Comparison of ENCODE assay signal across 18 cellular contexts in genomic region chr15:90617171-90617570, GRCh38.
DNase-seq lines count a peak whose midpoint lies in the region; ATAC-seq and TF ChIP-seq lines count a peak whose summit lies in the region.
"Had no signal": no experiment of that assay in that cellular context is flagged by ENCODE, and none has a peak within 500 bp of the region (broad histone marks: within the 10 kb centered on the region; RNA-seq: fewer than 3 reads in every experiment).

No MANE protein-coding gene starts in this region.

- intact Hi-C loops in activated CD8-positive, alpha-beta T cell treated with anti-CD3 and anti-CD28 coated beads for 36 hours (cut with micrococcal nuclease) = loop anchor here (10.0 kb wide), 1 partner anchor 132 kb away; no protein-coding TSS in a partner anchor

- H3K9me3 ChIP-seq in T-helper 17 cell (ENCODE audit: control insufficient read depth, low read length, poor library complexity, severe bottlenecking) (no peaks in the 10 kb centered on the region), fibroblast of lung (ENCODE audit: control insufficient read depth, insufficient read depth, low read depth, low read length) (no peaks in the 10 kb centered on the region), SJCRH30 (replicated peaks) (no peaks in the 10 kb centered on the region)
- H3K9me3 ChIP-seq: A549, Peyer's patch had no signal

- peaks cover 37% of the 10 kb centered on the region for H3K4me1 Mint-ChIP-seq in activated CD8-positive, alpha-beta T cell treated with anti-CD3 and anti-CD28 coated beads for 36 hours (ENCODE audit: low read depth)
- peaks cover 39% of the 10 kb centered on the region for H3K4me1 Mint-ChIP-seq in activated CD8-positive, alpha-beta T cell treated with anti-CD3 and anti-CD28 coated beads, Interleukin-2, amount 10 ng/mL, durations not matched to agents 7 days and 5 days (ENCODE audit: low read depth)
- peaks cover 23% of the 10 kb centered on the region for H3K4me1 Mint-ChIP-seq in T-helper 17 cell

- no peaks in the 10 kb centered on the region for H3K27me3 Mint-ChIP-seq in activated CD8-positive, alpha-beta T cell treated with anti-CD3 and anti-CD28 coated beads for 36 hours
- H3K27me3 Mint-ChIP-seq in activated CD8-positive, alpha-beta T cell treated with anti-CD3 and anti-CD28 coated beads, Interleukin-2, amount 10 ng/mL, durations not matched to agents 7 days and 5 days (ENCODE audit: low read depth) = no peaks in the 10 kb centered on the region
- no peaks in the 10 kb centered on the region for H3K27me3 Mint-ChIP-seq in T-helper 17 cell

- no peak for DNase-seq in activated CD8-positive, alpha-beta T cell treated with anti-CD3 and anti-CD28 coated beads for 36 hours
- DNase-seq in activated CD8-positive, alpha-beta T cell treated with anti-CD3 and anti-CD28 coated beads, Interleukin-2, amount 10 ng/mL, durations not matched to agents 7 days and 5 days = no peak
- DNase-seq in T-helper 17 cell (no peak), fibroblast of lung (ENCODE audit: low read depth in 2 of 2) (peak in 1 of 2 donors; percentile 24), SJCRH30 (no peak), COR-L47 (lab: John Stamatoyannopoulos, UW) (no peak)
- no peak for DNase-seq in stimulated activated naive CD8-positive, alpha-beta T cell treated with anti-CD3 and anti-CD28 coated beads, Interleukin-15, Interleukin-2, amounts not matched to agents 100 U/mL and 50 U/mL, for 24 hours
- DNase-seq in activated effector memory CD4-positive, alpha-beta T cell treated with Interleukin-2 at 50 U/mL for 16 hours = no peak
- DNase-seq: activated CD8-positive, alpha-beta memory T cell treated with anti-CD3 and anti-CD28 coated beads, Interleukin-2, amount 50 U/mL, for 4 hours; amniotic stem cell; effector memory CD4-positive, alpha-beta T cell; left ventricle myocardium superior; NCI-H774; occipital lobe; Peyer's patch; stimulated activated CD4-positive, alpha-beta T cell treated with anti-CD3 and anti-CD28 coated beads, Interleukin-4, amount 100 ng/mL, for 24 hours had no signal

- TF ChIP-seq CTCF in activated CD8-positive, alpha-beta T cell treated with anti-CD3 and anti-CD28 coated beads for 36 hours (IDR thresholded peaks at IDR 0.05) = no peak
- no peak for TF ChIP-seq CTCF in fibroblast of lung (conservative IDR thresholded peaks at IDR 0.05 in 1 of 2, IDR thresholded peaks at IDR 0.05 in 1 of 2; ENCODE audit: low read depth in 1 of 2, low read length in 2 of 2)

- H3K79me2 ChIP-seq in fibroblast of lung (ENCODE audit: control insufficient read depth, insufficient read depth, low read length) = no peaks in the 10 kb centered on the region

- no peaks in the 10 kb centered on the region for H4K20me1 ChIP-seq in fibroblast of lung (ENCODE audit: control insufficient read depth, extremely low read depth, insufficient read depth, low read length)

- peak overlapping the region; percentile 41 for H3K27ac Mint-ChIP-seq in activated CD8-positive, alpha-beta T cell treated with anti-CD3 and anti-CD28 coated beads for 36 hours
- no peak overlapping the region for H3K27ac Mint-ChIP-seq in activated CD8-positive, alpha-beta T cell treated with anti-CD3 and anti-CD28 coated beads, Interleukin-2, amount 10 ng/mL, durations not matched to agents 7 days and 5 days
- peak overlapping the region; percentile 6 for H3K27ac Mint-ChIP-seq in T-helper 17 cell

- no peak overlapping the region for H3K4me3 Mint-ChIP-seq in activated CD8-positive, alpha-beta T cell treated with anti-CD3 and anti-CD28 coated beads for 36 hours
- no peak overlapping the region for H3K4me3 Mint-ChIP-seq in activated CD8-positive, alpha-beta T cell treated with anti-CD3 and anti-CD28 coated beads, Interleukin-2, amount 10 ng/mL, durations not matched to agents 7 days and 5 days
- peak overlapping the region; percentile 19 for H3K4me3 Mint-ChIP-seq in T-helper 17 cell

- no peak overlapping the region for H3K4me3 ChIP-seq in fibroblast of lung (replicated peaks in 1 of 4; ENCODE audit: control extremely low read depth in 1 of 4, insufficient read depth in 1 of 4, low read depth in 3 of 4, low read length in 4 of 4)
- no peak overlapping the region for H3K4me3 ChIP-seq in SJCRH30
- H3K4me3 ChIP-seq: A549, Peyer's patch had no signal

- no peak overlapping the region for H3K9ac ChIP-seq in fibroblast of lung (ENCODE audit: insufficient read depth, low read length)
- H3K9ac ChIP-seq: KMS-11 had no signal

- no peak overlapping the region for H2AFZ ChIP-seq in fibroblast of lung (ENCODE audit: low read length)

- H3K4me1 ChIP-seq in fibroblast of lung (ENCODE audit: control insufficient read depth, extremely low read depth, insufficient read depth, low read length) (no peaks in the 10 kb centered on the region), SJCRH30 (no peaks in the 10 kb centered on the region)
- H3K4me1 ChIP-seq: A549 had no signal

- H3K27me3 ChIP-seq in fibroblast of lung (ENCODE audit: control insufficient read depth, insufficient read depth, low read length) (no peaks in the 10 kb centered on the region), SJCRH30 (no peaks in the 10 kb centered on the region)
- H3K27me3 ChIP-seq: Peyer's patch had no signal

- POLR2A ChIA-PET in activated CD8-positive, alpha-beta T cell treated with anti-CD3 and anti-CD28 coated beads for 36 hours (lab: Charles Lee) = no interaction called here
- POLR2A ChIA-PET in activated CD8-positive, alpha-beta T cell treated with anti-CD3 and anti-CD28 coated beads, Interleukin-2, amount 10 ng/mL, durations not matched to agents 7 days and 5 days (lab: Charles Lee) = no interaction called here

- H3K27ac ChIP-seq in fibroblast of lung (ENCODE audit: insufficient read depth, low read length) (no peak overlapping the region), SJCRH30 (no peak overlapping the region)
- H3K27ac ChIP-seq: A549, KMS-11 had no signal

- H3K36me3 ChIP-seq in fibroblast of lung (ENCODE audit: control insufficient read depth, insufficient read depth, low read length) (peaks cover 5% of the 10 kb centered on the region), SJCRH30 (no peaks in the 10 kb centered on the region; the same call in none of the 2 replicates)

- H3K36me3 Mint-ChIP-seq in activated CD8-positive, alpha-beta T cell treated with anti-CD3 and anti-CD28 coated beads for 36 hours (ENCODE audit: low read depth) = peaks cover 34% of the 10 kb centered on the region
- peaks cover 56% of the 10 kb centered on the region for H3K36me3 Mint-ChIP-seq in activated CD8-positive, alpha-beta T cell treated with anti-CD3 and anti-CD28 coated beads, Interleukin-2, amount 10 ng/mL, durations not matched to agents 7 days and 5 days (ENCODE audit: low read depth)
- peaks cover 11% of the 10 kb centered on the region for H3K36me3 Mint-ChIP-seq in T-helper 17 cell (ENCODE audit: low read depth)

- ATAC-seq in activated CD8-positive, alpha-beta T cell treated with anti-CD3 and anti-CD28 coated beads for 36 hours = no peak
- ATAC-seq in activated CD8-positive, alpha-beta T cell treated with anti-CD3 and anti-CD28 coated beads, Interleukin-2, amount 10 ng/mL, durations not matched to agents 7 days and 5 days = no peak
- no peak for ATAC-seq in T-helper 17 cell
- ATAC-seq in stimulated activated naive CD8-positive, alpha-beta T cell treated with anti-CD3 and anti-CD28 coated beads, Interleukin-15, Interleukin-2, amounts not matched to agents 100 U/mL and 50 U/mL, for 24 hours = peak; percentile 69
- ATAC-seq: A549 had no signal

- CTCF ChIA-PET in activated CD8-positive, alpha-beta T cell treated with anti-CD3 and anti-CD28 coated beads for 36 hours (lab: Charles Lee) = interaction anchor here (0.6 to 1.8 kb wide), 3 partner anchors 269 to 297 kb away, joined by 3 to 5 read pairs (median 4); no protein-coding TSS in a partner anchor
- CTCF ChIA-PET in activated CD8-positive, alpha-beta T cell treated with anti-CD3 and anti-CD28 coated beads, Interleukin-2, amount 10 ng/mL, durations not matched to agents 7 days and 5 days (lab: Charles Lee) = no interaction called here

- H3K9me3 Mint-ChIP-seq in activated CD8-positive, alpha-beta T cell treated with anti-CD3 and anti-CD28 coated beads for 36 hours = no peaks in the 10 kb centered on the region
- no peaks in the 10 kb centered on the region for H3K9me3 Mint-ChIP-seq in activated CD8-positive, alpha-beta T cell treated with anti-CD3 and anti-CD28 coated beads, Interleukin-2, amount 10 ng/mL, durations not matched to agents 7 days and 5 days (ENCODE audit: insufficient read depth)

- H3K4me2 ChIP-seq in fibroblast of lung (ENCODE audit: extremely low read depth, insufficient read depth, low read length) = peak overlapping the region; percentile 9
- H3K4me2 ChIP-seq: A549, KMS-11 had no signal
